In the genomic region with DNA sequence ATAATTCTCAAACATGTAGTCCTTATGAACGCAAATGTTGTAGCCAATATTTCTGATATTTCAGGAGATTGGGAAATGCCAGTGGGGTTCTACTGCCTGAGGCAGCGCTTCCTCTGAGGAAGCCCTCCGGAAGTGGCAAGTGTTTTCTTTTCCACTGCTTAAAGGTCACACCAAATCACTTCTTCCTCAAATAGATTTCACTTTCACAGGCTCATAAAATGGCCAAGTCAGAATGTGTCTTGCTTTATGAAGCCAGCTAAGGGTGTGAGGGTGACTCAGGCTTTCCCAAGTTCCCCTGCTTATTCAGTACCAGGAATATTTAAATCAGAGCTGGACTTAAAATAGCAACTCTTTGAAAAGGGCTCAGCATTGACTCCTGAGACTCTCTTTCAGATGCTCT, we compare ENCODE assay signal across 9 cellular contexts.
DNase-seq lines count a peak whose midpoint lies in the region; ATAC-seq and TF ChIP-seq lines count a peak whose summit lies in the region.
"Had no signal": no experiment of that assay in that cellular context is flagged by ENCODE, and none has a peak within 500 bp of the region (broad histone marks: within the 10 kb centered on the region; RNA-seq: fewer than 3 reads in every experiment).

No MANE protein-coding gene starts in this region.

- H3K4me3 ChIP-seq in heart left ventricle (no peak overlapping the region), right atrium auricular region (no peak overlapping the region), fibroblast of mammary gland (ENCODE audit: control insufficient read depth, low read depth, low read length) (no peak overlapping the region), thoracic aorta (no peak overlapping the region), vagina (no peak overlapping the region)

- H3K27ac ChIP-seq in heart left ventricle (peak overlapping the region in 1 of 12 donors; percentile 15), right atrium auricular region (no peak overlapping the region), thoracic aorta (peak overlapping the region; percentile 28 to 60), vagina (no peak overlapping the region)

- TF ChIP-seq CTCF in heart left ventricle (IDR thresholded peaks at IDR 0.05) = no peak
- no peak for TF ChIP-seq CTCF in right atrium auricular region (IDR thresholded peaks at IDR 0.05)
- no peak for TF ChIP-seq CTCF in fibroblast of mammary gland (conservative IDR thresholded peaks at IDR 0.05; ENCODE audit: control insufficient read depth, insufficient read depth, low read depth, low read length)
- TF ChIP-seq CTCF in thoracic aorta (IDR thresholded peaks at IDR 0.05) = no peak
- TF ChIP-seq CTCF in vagina (IDR thresholded peaks at IDR 0.05) = no peak

- no peaks in the 10 kb centered on the region for H3K36me3 ChIP-seq in heart left ventricle
- no peaks in the 10 kb centered on the region for H3K36me3 ChIP-seq in right atrium auricular region
- H3K36me3 ChIP-seq in thoracic aorta = no peaks in the 10 kb centered on the region
- no peaks in the 10 kb centered on the region for H3K36me3 ChIP-seq in vagina

- DNase-seq in heart left ventricle = peak in 1 of 5 donors; percentile 2
- no peak for DNase-seq in right atrium auricular region (ENCODE audit: low spot score)
- peak; percentile 58 for DNase-seq in NOMO-1 treated with dmso at 0.1 percent for 144 hours (lab: John Stamatoyannopoulos, UW; ENCODE audit: unreplicated experiment)
- DNase-seq in fibroblast of mammary gland (ENCODE audit: low read depth) = peak; percentile 77
- peak; percentile 2 for DNase-seq in thoracic aorta (ENCODE audit: low spot score)
- DNase-seq in vagina (ENCODE audit: extremely low spot score in 2 of 2) = no peak
- no peak for DNase-seq in NCI-H1092 treated with DMSO at 0.1 percent for 48 hours (lab: John Stamatoyannopoulos, UW)
- DNase-seq: NCI-H2029 treated with DMSO at 0.1 percent for 48 hours had no signal

- H3K27me3 ChIP-seq in heart left ventricle (peaks cover 0 to 25% (median 0%) of the 10 kb centered on the region in 9 donors), right atrium auricular region (no peaks in the 10 kb centered on the region), thoracic aorta (replicated peaks; ENCODE audit: insufficient read depth) (no peaks in the 10 kb centered on the region), vagina (no peaks in the 10 kb centered on the region)

- H3K9me3 ChIP-seq in heart left ventricle (no peaks in the 10 kb centered on the region), right atrium auricular region (no peaks in the 10 kb centered on the region), thoracic aorta (no peaks in the 10 kb centered on the region), vagina (no peaks in the 10 kb centered on the region)

- TF ChIP-seq POLR2A in heart left ventricle (IDR thresholded peaks at IDR 0.05) = no peak
- TF ChIP-seq POLR2A in vagina (IDR thresholded peaks at IDR 0.05) = no peak

- peaks cover 0 to 9% (median 0%) of the 10 kb centered on the region in 12 donors for H3K4me1 ChIP-seq in heart left ventricle
- H3K4me1 ChIP-seq in right atrium auricular region = no peaks in the 10 kb centered on the region
- H3K4me1 ChIP-seq in thoracic aorta (ENCODE audit: control insufficient read depth in 1 of 2, low read depth in 2 of 2) = peaks cover 0 to 22% of the 10 kb centered on the region in 2 donors
- peaks cover 6% of the 10 kb centered on the region for H3K4me1 ChIP-seq in vagina

- intact Hi-C loops in heart left ventricle (cut with DNase I) = no loop called here
- intact Hi-C loops in vagina (cut with DNase I) = no loop called here

- 62 to 75% (median 69%) methylated on average over 3 of the region's 3 CpGs for WGBS in heart left ventricle, 4 donors

- ATAC-seq in heart left ventricle (peak in 3 of 4 donors; percentile 45 to 72 (median 64)), thoracic aorta (ENCODE audit: insufficient number of reproducible peaks, low FRiP score, low read depth) (peak; percentile 69), GM21367 (IDR thresholded peaks at IDR 0.05; ENCODE audit: unreplicated experiment) (no peak)

Comparison
In these comparisons a context has a peak if more than half of its experiments do, and no peak if none do; other contexts are left out.
1. DNase-seq: peak in NOMO-1 treated with dmso at 0.1 percent for 144 hours (single experiment), fibroblast of mammary gland (single experiment) and thoracic aorta (single experiment); none in right atrium auricular region (single experiment), vagina (0 of 2) and NCI-H1092 treated with DMSO at 0.1 percent for 48 hours (single experiment).
2. H3K27ac ChIP-seq: peak in thoracic aorta (2 of 2); none in right atrium auricular region (0 of 2) and vagina (single experiment).